In the genomic region with DNA sequence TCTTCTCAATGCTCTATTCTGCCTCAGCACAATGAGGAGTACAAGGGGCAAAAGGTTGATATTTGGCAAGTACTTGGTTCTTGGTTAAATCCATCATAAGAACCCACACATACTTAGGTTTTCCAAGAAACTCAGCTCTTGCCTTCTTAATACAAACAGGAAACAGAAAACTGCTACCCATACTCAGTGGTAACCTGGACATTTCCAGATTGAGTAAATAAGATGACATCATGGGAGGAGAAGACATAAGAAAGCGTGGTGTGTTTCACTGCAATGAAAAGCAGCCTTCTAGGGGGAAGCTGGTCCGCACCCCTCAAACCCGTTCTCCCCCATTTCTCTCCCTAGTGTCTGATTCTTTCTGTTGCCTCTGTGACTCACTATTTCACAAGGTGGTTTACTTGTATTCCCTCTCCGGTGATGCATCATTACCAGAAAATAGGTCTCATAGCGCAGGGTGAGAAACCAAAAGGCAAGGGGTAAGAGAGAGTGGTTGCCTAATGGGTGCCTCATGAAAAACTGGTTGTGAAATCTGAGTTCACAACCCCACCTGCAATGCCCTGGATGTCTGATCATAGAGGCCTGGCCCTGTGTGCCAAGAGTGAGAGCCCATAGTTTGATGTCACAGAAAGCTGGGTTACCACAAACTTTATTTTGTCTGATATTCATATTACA, we compare ENCODE assay signal across 25 cellular contexts.
DNase-seq lines count a peak whose midpoint lies in the region; ATAC-seq and TF ChIP-seq lines count a peak whose summit lies in the region.
"Had no signal": no experiment of that assay in that cellular context is flagged by ENCODE, and none has a peak within 500 bp of the region (broad histone marks: within the 10 kb centered on the region; RNA-seq: fewer than 3 reads in every experiment).

No MANE protein-coding gene starts in this region.

- H3K4me1 ChIP-seq in GM23248 (ENCODE audit: insufficient read depth) (no peaks in the 10 kb centered on the region), liver (ENCODE audit: control insufficient read depth in 4 of 4, insufficient read depth in 4 of 4, low read length in 3 of 4) (no peaks in the 10 kb centered on the region)
- H3K4me1 ChIP-seq: Peyer's patch had no signal

- no peak for ATAC-seq in GM21367 (IDR thresholded peaks at IDR 0.05; ENCODE audit: unreplicated experiment)
- no peak for ATAC-seq in activated CD8-positive, alpha-beta memory T cell treated with anti-CD3 and anti-CD28 coated beads, Interleukin-2, amount 10 ng/mL, durations not matched to agents 7 days and 5 days
- ATAC-seq: activated CD8-positive, alpha-beta T cell treated with anti-CD3 and anti-CD28 coated beads, Interleukin-2, amount 10 ng/mL, durations not matched to agents 7 days and 5 days; activated naive CD8-positive, alpha-beta T cell treated with anti-CD3 and anti-CD28 coated beads, Interleukin-2, amount 50 U/mL, for 24 hours; heart right ventricle; naive thymus-derived CD8-positive, alpha-beta T cell; T-helper 17 cell had no signal

- H3K9me2 ChIP-seq in GM23248 (ENCODE audit: insufficient read depth): no peaks in the 10 kb centered on the region

- in situ Hi-C loops in GM23248 (cut with MboI): no loop called here

- H2AFZ ChIP-seq in GM23248: no peak overlapping the region

- H3K4me3 ChIP-seq in GM23248 (no peak overlapping the region), NB4 (ENCODE audit: low read depth, low read length) (no peak overlapping the region), choroid plexus epithelial cell (ENCODE audit: low read depth, low read length) (no peak overlapping the region), liver (ENCODE audit: low read depth in 1 of 3, low read length in 3 of 3) (no peak overlapping the region)
- H3K4me3 ChIP-seq: heart right ventricle, Peyer's patch, spleen, thoracic aorta had no signal

- TF ChIP-seq CTCF in NB4 (IDR thresholded peaks at IDR 0.05; ENCODE audit: low read depth, low read length) (no peak), choroid plexus epithelial cell (conservative IDR thresholded peaks at IDR 0.05; ENCODE audit: low read depth, low read length) (no peak), liver (IDR thresholded peaks at IDR 0.05; ENCODE audit: low read depth, low read length, missing input control) (no peak)

- no peaks in the 10 kb centered on the region for H3K36me3 ChIP-seq in GM23248 (ENCODE audit: low read depth)
- H3K36me3 ChIP-seq in liver (ENCODE audit: control insufficient read depth in 4 of 4, insufficient read depth in 3 of 4, low read depth in 1 of 4, low read length in 3 of 4): no peaks in the 10 kb centered on the region
- H3K36me3 ChIP-seq: BE2C, heart right ventricle, Peyer's patch, spleen, thoracic aorta had no signal

- TF ChIP-seq RAD21 in liver (IDR thresholded peaks at IDR 0.05): peak; percentile 54

- H3K79me2 ChIP-seq in GM23248 (ENCODE audit: insufficient read depth): no peaks in the 10 kb centered on the region

- H3K27ac ChIP-seq in GM23248 (no peak overlapping the region), liver (ENCODE audit: low read depth in 1 of 2, low read length in 2 of 2) (peak overlapping the region in 1 of 2 donors; percentile 52)
- H3K27ac ChIP-seq: heart right ventricle, Peyer's patch, spleen, thoracic aorta had no signal

- no peak overlapping the region for H3K4me2 ChIP-seq in GM23248 (ENCODE audit: unreplicated experiment)

- H3K9me3 Mint-ChIP-seq in activated CD8-positive, alpha-beta memory T cell treated with anti-CD3 and anti-CD28 coated beads, Interleukin-2, amount 10 ng/mL, durations not matched to agents 7 days and 5 days (ENCODE audit: low read depth): peaks cover 4% of the 10 kb centered on the region

- 90 to 92% methylated on average over 5 of the region's 5 CpGs for WGBS in GM23248 (ENCODE audit: low coverage in 1 of 2, low lambda C conversion rate in 2 of 2, missing lambda C conversion rate in 2 of 2), 2 experiments
- 72% methylated on average over 5 of the region's 5 CpGs for WGBS in liver

- H3K4me3 Mint-ChIP-seq in activated CD8-positive, alpha-beta memory T cell treated with anti-CD3 and anti-CD28 coated beads, Interleukin-2, amount 10 ng/mL, durations not matched to agents 7 days and 5 days: no peak overlapping the region
- H3K4me3 Mint-ChIP-seq: activated CD8-positive, alpha-beta T cell treated with anti-CD3 and anti-CD28 coated beads, Interleukin-2, amount 10 ng/mL, durations not matched to agents 7 days and 5 days; activated naive CD8-positive, alpha-beta T cell treated with anti-CD3 and anti-CD28 coated beads, Interleukin-2, amount 50 U/mL, for 24 hours; brain; naive thymus-derived CD8-positive, alpha-beta T cell; T-helper 17 cell had no signal

- no peaks in the 10 kb centered on the region for H3F3A ChIP-seq in GM23248 (ENCODE audit: insufficient read depth)

- DNase-seq in GM23248 (peak; percentile 8), NB4 (ENCODE audit: low read depth) (peak; percentile 37), choroid plexus epithelial cell (ENCODE audit: low read depth) (peak; percentile 20), superior temporal gyrus (ENCODE audit: extremely low spot score) (no peak)
- no peak for DNase-seq in stimulated activated CD4-positive, alpha-beta T cell treated with anti-CD3 and anti-CD28 coated beads, Interleukin-2, amount 100 ng/mL, for 24 hours
- DNase-seq in activated CD8-positive, alpha-beta memory T cell treated with anti-CD3 and anti-CD28 coated beads, Interleukin-2, amount 10 ng/mL, durations not matched to agents 7 days and 5 days: no peak
- DNase-seq: activated CD8-positive, alpha-beta T cell treated with anti-CD3 and anti-CD28 coated beads, Interleukin-2, amount 10 ng/mL, durations not matched to agents 7 days and 5 days; activated gamma-delta T cell treated with Interleukin-2 at 50 U/mL for 16 hours; activated naive CD8-positive, alpha-beta T cell treated with anti-CD3 and anti-CD28 coated beads, Interleukin-2, amount 50 U/mL, for 24 hours; BE2C; heart right ventricle; Kasumi-1; midbrain; naive thymus-derived CD8-positive, alpha-beta T cell; NCI-H1417; NCI-H446 treated with DMSO at 0.1 percent for 48 hours; Peyer's patch; spleen; stimulated activated CD4-positive, alpha-beta T cell treated with anti-CD3 and anti-CD28 coated beads, Interleukin-4, amount 100 ng/mL, for 1 hour; stimulated activated naive CD4-positive, alpha-beta T cell; T-helper 17 cell had no signal

- H3K4me1 Mint-ChIP-seq in activated CD8-positive, alpha-beta memory T cell treated with anti-CD3 and anti-CD28 coated beads, Interleukin-2, amount 10 ng/mL, durations not matched to agents 7 days and 5 days: no peaks in the 10 kb centered on the region
- H3K4me1 Mint-ChIP-seq: activated naive CD8-positive, alpha-beta T cell treated with anti-CD3 and anti-CD28 coated beads, Interleukin-2, amount 50 U/mL, for 24 hours; T-helper 17 cell had no signal

- no peak overlapping the region for H3K9ac ChIP-seq in GM23248
- no peak overlapping the region for H3K9ac ChIP-seq in liver (ENCODE audit: low read depth in 1 of 2, low read length in 2 of 2)

- no peak overlapping the region for H3K27ac Mint-ChIP-seq in activated CD8-positive, alpha-beta memory T cell treated with anti-CD3 and anti-CD28 coated beads, Interleukin-2, amount 10 ng/mL, durations not matched to agents 7 days and 5 days
- H3K27ac Mint-ChIP-seq: activated CD8-positive, alpha-beta T cell treated with anti-CD3 and anti-CD28 coated beads, Interleukin-2, amount 10 ng/mL, durations not matched to agents 7 days and 5 days; activated naive CD8-positive, alpha-beta T cell treated with anti-CD3 and anti-CD28 coated beads, Interleukin-2, amount 50 U/mL, for 24 hours; brain; naive thymus-derived CD8-positive, alpha-beta T cell; T-helper 17 cell had no signal

- H3K27me3 ChIP-seq in GM23248 (replicated peaks; ENCODE audit: insufficient read depth): no peaks in the 10 kb centered on the region
- H3K27me3 ChIP-seq in liver (ENCODE audit: control insufficient read depth in 4 of 4, insufficient read depth in 4 of 4, low read length in 3 of 4): no peaks in the 10 kb centered on the region
- H3K27me3 ChIP-seq: BE2C, Peyer's patch had no signal

- TF ChIP-seq POLR2A in NB4 (IDR thresholded peaks at IDR 0.05; ENCODE audit: extremely low read depth, insufficient read length): no peak

- H3K27me3 Mint-ChIP-seq in activated CD8-positive, alpha-beta memory T cell treated with anti-CD3 and anti-CD28 coated beads, Interleukin-2, amount 10 ng/mL, durations not matched to agents 7 days and 5 days: no peaks in the 10 kb centered on the region
- H3K27me3 Mint-ChIP-seq: brain, T-helper 17 cell had no signal

- CTCF ChIA-PET in activated CD8-positive, alpha-beta memory T cell treated with anti-CD3 and anti-CD28 coated beads, Interleukin-2, amount 10 ng/mL, durations not matched to agents 7 days and 5 days (lab: Charles Lee): no interaction called here

- no peaks in the 10 kb centered on the region for H3K36me3 Mint-ChIP-seq in activated CD8-positive, alpha-beta memory T cell treated with anti-CD3 and anti-CD28 coated beads, Interleukin-2, amount 10 ng/mL, durations not matched to agents 7 days and 5 days
- H3K36me3 Mint-ChIP-seq: brain; naive thymus-derived CD8-positive, alpha-beta T cell had no signal

- H3K9me3 ChIP-seq in GM23248 (ENCODE audit: low read depth) (no peaks in the 10 kb centered on the region), liver (ENCODE audit: control insufficient read depth in 4 of 4, low read length in 3 of 4) (no peaks in the 10 kb centered on the region)
- H3K9me3 ChIP-seq: BE2C, Peyer's patch, thoracic aorta had no signal

- no peaks in the 10 kb centered on the region for H4K20me1 ChIP-seq in GM23248 (ENCODE audit: insufficient read depth)

TF ChIP-seq in liver, 16 proteins besides CTCF, POLR2A, EP300 and RAD21 (continues in another document):
- TF ChIP-seq, protein P1, sequence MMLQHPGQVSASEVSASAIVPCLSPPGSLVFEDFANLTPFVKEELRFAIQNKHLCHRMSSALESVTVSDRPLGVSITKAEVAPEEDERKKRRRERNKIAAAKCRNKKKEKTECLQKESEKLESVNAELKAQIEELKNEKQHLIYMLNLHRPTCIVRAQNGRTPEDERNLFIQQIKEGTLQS (IDR thresholded peaks at IDR 0.05): peak; percentile 59

Comparison
In these comparisons a context has a peak if more than half of its experiments do, and no peak if none do; other contexts are left out.
1. DNase-seq: peak in GM23248 (single experiment), NB4 (single experiment) and choroid plexus epithelial cell (single experiment); none in superior temporal gyrus (single experiment), stimulated activated CD4-positive, alpha-beta T cell treated with anti-CD3 and anti-CD28 coated beads, Interleukin-2, amount 100 ng/mL, for 24 hours (0 of 2) and activated CD8-positive, alpha-beta memory T cell treated with anti-CD3 and anti-CD28 coated beads, Interleukin-2, amount 10 ng/mL, durations not matched to agents 7 days and 5 days (single experiment).